ENCODE assay signal across 13 cellular contexts in genomic region chr20:61850457-61850856, GRCh38.
DNase-seq lines count a peak whose midpoint lies in the region; ATAC-seq, FAIRE-seq and TF ChIP-seq lines count a peak whose summit lies in the region.
"Had no signal": no experiment of that assay in that cellular context is flagged by ENCODE, and none has a peak within 500 bp of the region (broad histone marks: within the 10 kb centered on the region; RNA-seq: fewer than 3 reads in every experiment).

No MANE protein-coding gene starts in this region.

- no peak overlapping the region for H2AK9ac ChIP-seq in IMR-90 (replicated peaks; ENCODE audit: low read depth, low read length, poor library complexity)

- H3K14ac ChIP-seq in IMR-90 (replicated peaks; ENCODE audit: low read depth, low read length) = no peak overlapping the region

- no peak overlapping the region for H3K27ac ChIP-seq in IMR-90 (ENCODE audit: insufficient read depth, low read length)
- H3K27ac ChIP-seq in kidney (ENCODE audit: low read depth in 2 of 2, low read length in 2 of 2) = no peak overlapping the region
- H3K27ac ChIP-seq: A549 had no signal

- H3K9me1 ChIP-seq in IMR-90 (ENCODE audit: insufficient read depth, low read length) = no peaks in the 10 kb centered on the region

- no peak overlapping the region for H3K9ac ChIP-seq in IMR-90 (ENCODE audit: low read depth, low read length)
- H3K9ac ChIP-seq in kidney (ENCODE audit: low read length in 2 of 2) = no peak overlapping the region

- in situ Hi-C loops in IMR-90 (cut with MboI; ENCODE audit: low sequenced_read_pairs) = no loop called here

- H3K79me1 ChIP-seq in IMR-90 (ENCODE audit: low read depth in 1 of 2, low read length in 2 of 2) = no peaks in the 10 kb centered on the region

- POLR2A ChIA-PET in IMR-90 (lab: Charles Lee; ENCODE audit: unreplicated experiment) = no interaction called here

- peaks cover 2% of the 10 kb centered on the region; the same call in 1 of the 2 replicates for H3K9me3 ChIP-seq in IMR-90 (ENCODE audit: control insufficient read depth, insufficient read depth, low read length)
- H3K9me3 ChIP-seq in kidney (ENCODE audit: control insufficient read depth in 1 of 2, low read length in 2 of 2) = no peaks in the 10 kb centered on the region
- H3K9me3 ChIP-seq: A549 had no signal

- FAIRE-seq in kidney (lab: Jason Lieb, UNC) (no peak), GM12892 (lab: Jason Lieb, UNC) (no peak)
- FAIRE-seq: A549, GM12878, H1 had no signal

- H4K5ac ChIP-seq in IMR-90 (ENCODE audit: low read depth, low read length) = no peak overlapping the region

- TF ChIP-seq CTCF in IMR-90 (conservative IDR thresholded peaks at IDR 0.05; ENCODE audit: low read depth, low read length) = no peak
- TF ChIP-seq CTCF in kidney (IDR thresholded peaks at IDR 0.05; ENCODE audit: borderline replicate concordance, extremely low read depth, insufficient read depth) = no peak

- H2AK5ac ChIP-seq in IMR-90 (ENCODE audit: low read depth, low read length) = no peak overlapping the region

- H4K91ac ChIP-seq in IMR-90 (ENCODE audit: insufficient read depth, low read depth, low read length) = no peak overlapping the region

- no peak overlapping the region for H3K18ac ChIP-seq in IMR-90 (ENCODE audit: low read depth, low read length)

- TF ChIP-seq RAD21 in IMR-90 (IDR thresholded peaks at IDR 0.05; ENCODE audit: low read length) = no peak

- 8% methylated on average over 5 of the region's 14 CpGs; no CpG with 5 or more reads in 1 of the 2 experiments for WGBS in IMR-90 (ENCODE audit: extremely low coverage in 2 of 2, insufficient read length in 1 of 2), 2 experiments

- no peaks in the 10 kb centered on the region for H3K4me1 ChIP-seq in IMR-90 (ENCODE audit: control insufficient read depth, insufficient read depth, low read length)
- no peaks in the 10 kb centered on the region for H3K4me1 ChIP-seq in kidney (ENCODE audit: control insufficient read depth in 1 of 2, insufficient read depth in 1 of 2, low read depth in 1 of 2, low read length in 2 of 2)
- H3K4me1 ChIP-seq: A549 had no signal

- H4K8ac ChIP-seq in IMR-90 (ENCODE audit: low read depth in 2 of 2, low read length in 2 of 2) = no peak overlapping the region

- dilution Hi-C loops in IMR-90 (cut with HindIII; ENCODE audit: low sequenced_read_pairs, unreplicated experiment) = no loop called here

- H3K4me2 ChIP-seq in IMR-90 (ENCODE audit: low read depth, low read length) = no peak overlapping the region
- H3K4me2 ChIP-seq: A549 had no signal

- H3K4me3 ChIP-seq in IMR-90 (ENCODE audit: insufficient read depth, low read depth, low read length) (no peak overlapping the region), kidney (ENCODE audit: low read length in 2 of 2) (no peak overlapping the region)
- H3K4me3 ChIP-seq: A549, GM12878 had no signal

- peak; percentile 51 for DNase-seq in GM03348 (ENCODE audit: low spot score)
- no peak for DNase-seq in IMR-90
- DNase-seq in kidney = peak; percentile 37
- DNase-seq in GM12892 (ENCODE audit: insufficient read length) = no peak
- no peak for DNase-seq in cerebellum (ENCODE audit: low spot score)
- DNase-seq: CD4-positive, CD25-positive, alpha-beta regulatory T cell; DMS53; KG1 had no signal

- no peak overlapping the region for H3K4ac ChIP-seq in IMR-90 (ENCODE audit: low read depth, low read length)

- intact Hi-C loops in IMR-90 (cut with micrococcal nuclease) = no loop called here
- intact Hi-C loops in kidney (cut with DNase I) = no loop called here

- H3K36me3 ChIP-seq in IMR-90 (ENCODE audit: control insufficient read depth, insufficient read depth, low read length) (no peaks in the 10 kb centered on the region), kidney (ENCODE audit: control insufficient read depth in 1 of 2, insufficient read depth in 2 of 2, low read length in 2 of 2) (no peaks in the 10 kb centered on the region)

- H2BK5ac ChIP-seq in IMR-90 (ENCODE audit: low read depth, low read length, poor library complexity, severe bottlenecking) = no peak overlapping the region

- no peak overlapping the region for H3K23ac ChIP-seq in IMR-90 (ENCODE audit: low read depth, low read length)

- no peak overlapping the region for H2BK120ac ChIP-seq in IMR-90 (ENCODE audit: low read depth, low read length)

- CTCF ChIA-PET in IMR-90 (lab: Yijun Ruan, JAX) = no interaction called here

- no peak overlapping the region for H2BK20ac ChIP-seq in IMR-90 (ENCODE audit: low read depth, low read length)

- H2AFZ ChIP-seq in IMR-90 (replicated peaks; ENCODE audit: low read length, poor library complexity) = peak overlapping the region; percentile 48

- ATAC-seq in IMR-90 (ENCODE audit: low read depth) (no peak; the same call in 1 of the 2 replicates), HG03280 (IDR thresholded peaks at IDR 0.05; ENCODE audit: unreplicated experiment) (no peak)
- ATAC-seq: A549, GM12878, HCT116 had no signal

- no peak overlapping the region for H2BK15ac ChIP-seq in IMR-90 (ENCODE audit: low read depth, low read length)

- H3K56ac ChIP-seq in IMR-90 (ENCODE audit: extremely low read depth, insufficient read depth, low read length) = no peak overlapping the region

- no TSS peak for BruUV-seq in IMR-90 (replicated peaks; lab: Mats Ljungman, UMichigan)

- H3K27me3 ChIP-seq in IMR-90 (ENCODE audit: control insufficient read depth, insufficient read depth, low read length) = peaks cover 5% of the 10 kb centered on the region; the same call in 1 of the 2 replicates

- no peaks in the 10 kb centered on the region for H4K20me1 ChIP-seq in IMR-90 (ENCODE audit: insufficient read depth, low read length)

- TF ChIP-seq POLR2A in IMR-90 (IDR thresholded peaks at IDR 0.05; ENCODE audit: low read depth, low read length) = no peak
- TF ChIP-seq POLR2A in GM12892 (IDR thresholded peaks at IDR 0.05; ENCODE audit: low read depth, low read length) = no peak

TF ChIP-seq in IMR-90, 13 proteins besides CTCF, POLR2A, EP300 and RAD21:
- TF ChIP-seq MAFK (IDR thresholded peaks at IDR 0.05; ENCODE audit: low read depth, low read length) = no peak
- no peak for TF ChIP-seq SMC3 (IDR thresholded peaks at IDR 0.05; ENCODE audit: low read depth, low read length)
- no peak for TF ChIP-seq USF2 (IDR thresholded peaks at IDR 0.05; ENCODE audit: low read depth, low read length)
- TF ChIP-seq ELK1 (IDR thresholded peaks at IDR 0.05; ENCODE audit: borderline replicate concordance, low read depth, low read length) = no peak
- TF ChIP-seq MXI1 (IDR thresholded peaks at IDR 0.05; ENCODE audit: borderline replicate concordance, low read depth, low read length) = no peak
- no peak for TF ChIP-seq FOS (IDR thresholded peaks at IDR 0.05; ENCODE audit: low read depth, low read length)
- no peak for TF ChIP-seq CHD1 (IDR thresholded peaks at IDR 0.05; ENCODE audit: low read depth, low read length)
- no peak for TF ChIP-seq RFX5 (IDR thresholded peaks at IDR 0.05; ENCODE audit: low read depth, low read length)
- TF ChIP-seq RCOR1 (IDR thresholded peaks at IDR 0.05; ENCODE audit: insufficient replicate concordance, low read length) = no peak
- TF ChIP-seq CEBPB (IDR thresholded peaks at IDR 0.05; ENCODE audit: low read depth, low read length) = no peak
- TF ChIP-seq NFE2L2 (IDR thresholded peaks at IDR 0.05; ENCODE audit: low read depth, low read length) = no peak
- no peak for TF ChIP-seq MAZ (IDR thresholded peaks at IDR 0.05; ENCODE audit: borderline replicate concordance, low read depth, low read length)
- TF ChIP-seq BHLHE40 (IDR thresholded peaks at IDR 0.05; ENCODE audit: low read depth, low read length) = no peak

Comparison
In these comparisons a context has a peak if more than half of its experiments do, and no peak if none do; other contexts are left out.
1. DNase-seq: peak in GM03348 (single experiment) and kidney (single experiment); none in IMR-90 (single experiment), GM12892 (single experiment) and cerebellum (single experiment).